15 cellular contexts compared by ENCODE assay signal in genomic region chr6:10355115-10355702, GRCh38. TPM values are rescaled to one million over a fixed set of nuclear protein-coding genes. Genes with fewer than 3 reads are reported as not detected.
DNase-seq lines count a peak whose midpoint lies in the region; ATAC-seq, FAIRE-seq and TF ChIP-seq lines count a peak whose summit lies in the region.
"Had no signal": no experiment of that assay in that cellular context is flagged by ENCODE, and none has a peak within 500 bp of the region (broad histone marks: within the 10 kb centered on the region; RNA-seq: fewer than 3 reads in every experiment).

No MANE protein-coding gene starts in this region.

- peak; percentile 2 for DNase-seq in activated CD4-positive, alpha-beta T cell treated with anti-CD3 and anti-CD28 coated beads for 48 hours
- no peak for DNase-seq in activated CD4-positive, alpha-beta T cell treated with anti-CD3 and anti-CD28 coated beads, Interleukin-2, amount 10 ng/mL, durations not matched to agents 24 days and 14 days
- DNase-seq in Panc1 (ENCODE audit: low read depth, low spot score) (no peak), H54 (ENCODE audit: insufficient read length, low spot score) (no peak), sciatic nerve (ENCODE audit: low spot score) (no peak)
- DNase-seq in stimulated activated effector memory CD8-positive, alpha-beta T cell treated with anti-CD3 and anti-CD28 coated beads, Interleukin-12 subunit alpha, Interleukin-12 subunit beta, amount 100 ng/mL, for 72 hours (ENCODE audit: low spot score in 2 of 2): no peak
- DNase-seq in activated CD4-positive, alpha-beta T cell treated with anti-CD3 and anti-CD28 coated beads for 4 hours: no peak
- DNase-seq: amniotic stem cell; effector memory CD8-positive, alpha-beta T cell; hypothalamus; NCI-H1694; PC-9; T-helper 2 cell; testis had no signal

- H3K27me3 Mint-ChIP-seq in activated CD4-positive, alpha-beta T cell treated with anti-CD3 and anti-CD28 coated beads, Interleukin-2, amount 10 ng/mL, durations not matched to agents 24 days and 14 days: no peaks in the 10 kb centered on the region

- no peak overlapping the region for H3K27ac Mint-ChIP-seq in activated CD4-positive, alpha-beta T cell treated with anti-CD3 and anti-CD28 coated beads, Interleukin-2, amount 10 ng/mL, durations not matched to agents 24 days and 14 days
- no peak overlapping the region for H3K27ac Mint-ChIP-seq in stimulated activated effector memory CD8-positive, alpha-beta T cell treated with anti-CD3 and anti-CD28 coated beads, Interleukin-12 subunit alpha, Interleukin-12 subunit beta, amount 100 ng/mL, for 72 hours
- H3K27ac Mint-ChIP-seq: effector memory CD8-positive, alpha-beta T cell had no signal

- H3K9me3 Mint-ChIP-seq in activated CD4-positive, alpha-beta T cell treated with anti-CD3 and anti-CD28 coated beads, Interleukin-2, amount 10 ng/mL, durations not matched to agents 24 days and 14 days: no peaks in the 10 kb centered on the region
- H3K9me3 Mint-ChIP-seq in stimulated activated effector memory CD8-positive, alpha-beta T cell treated with anti-CD3 and anti-CD28 coated beads, Interleukin-12 subunit alpha, Interleukin-12 subunit beta, amount 100 ng/mL, for 72 hours: no peaks in the 10 kb centered on the region

- no peak for TF ChIP-seq CTCF in HEK293 (tag by site-specific recombination; IDR thresholded peaks at IDR 0.05)
- no peak for TF ChIP-seq CTCF in Panc1 (IDR thresholded peaks at IDR 0.05)

- H3K4me3 ChIP-seq in HEK293 (ENCODE audit: low read depth, low read length) (no peak overlapping the region), Panc1 (ENCODE audit: low read depth in 2 of 2, low read length in 2 of 2) (peak overlapping the region in 1 of 2 experiments; percentile 4; a peak in 1 of 4 replicates)
- H3K4me3 ChIP-seq: PC-9, testis had no signal

- POLR2A ChIA-PET in HEK293 (lab: Yijun Ruan, JAX): no interaction called here
- POLR2A ChIA-PET in Panc1 (lab: Charles Lee): no interaction called here

- in situ Hi-C loops in Panc1 (cut with HindIII; ENCODE audit: low pct_unique_long_range_greater_than_20kb, low sequenced_read_pairs): no loop called here

- intact Hi-C loops in activated CD4-positive, alpha-beta T cell treated with anti-CD3 and anti-CD28 coated beads, Interleukin-2, amount 10 ng/mL, durations not matched to agents 24 days and 14 days (cut with micrococcal nuclease): no loop called here
- intact Hi-C loops in Panc1 (cut with micrococcal nuclease; ENCODE audit: unreplicated experiment): no loop called here
- intact Hi-C loops in sciatic nerve (cut with DNase I): no loop called here

- TF ChIP-seq POLR2A in H54 (IDR thresholded peaks at IDR 0.05; ENCODE audit: low read depth, low read length): no peak

- no peak overlapping the region for H3K4me3 Mint-ChIP-seq in activated CD4-positive, alpha-beta T cell treated with anti-CD3 and anti-CD28 coated beads, Interleukin-2, amount 10 ng/mL, durations not matched to agents 24 days and 14 days
- no peak overlapping the region for H3K4me3 Mint-ChIP-seq in stimulated activated effector memory CD8-positive, alpha-beta T cell treated with anti-CD3 and anti-CD28 coated beads, Interleukin-12 subunit alpha, Interleukin-12 subunit beta, amount 100 ng/mL, for 72 hours
- H3K4me3 Mint-ChIP-seq: effector memory CD8-positive, alpha-beta T cell had no signal

- CTCF ChIA-PET in HEK293 (lab: Yijun Ruan, JAX): interaction anchor here (0.6 kb wide), 1 partner anchor 1811 kb away, joined by 3 read pairs; no protein-coding TSS in a partner anchor
- CTCF ChIA-PET in Panc1 (lab: Charles Lee): no interaction called here

- H3K4me1 ChIP-seq in HEK293 (ENCODE audit: control insufficient read depth, insufficient read depth, low read length) (no peaks in the 10 kb centered on the region), Panc1 (ENCODE audit: control insufficient read depth, insufficient read depth, low read length) (peaks cover 4% of the 10 kb centered on the region)
- H3K4me1 ChIP-seq: testis had no signal

- no peaks in the 10 kb centered on the region for H3K36me3 ChIP-seq in HEK293 (ENCODE audit: control insufficient read depth in 2 of 2, insufficient read depth in 1 of 2, low read length in 2 of 2)
- H3K36me3 ChIP-seq in Panc1 (ENCODE audit: control insufficient read depth, insufficient read depth, low read length): no peaks in the 10 kb centered on the region

- H3K36me3 Mint-ChIP-seq in activated CD4-positive, alpha-beta T cell treated with anti-CD3 and anti-CD28 coated beads, Interleukin-2, amount 10 ng/mL, durations not matched to agents 24 days and 14 days (ENCODE audit: low read depth): no peaks in the 10 kb centered on the region
- no peaks in the 10 kb centered on the region for H3K36me3 Mint-ChIP-seq in stimulated activated effector memory CD8-positive, alpha-beta T cell treated with anti-CD3 and anti-CD28 coated beads, Interleukin-12 subunit alpha, Interleukin-12 subunit beta, amount 100 ng/mL, for 72 hours

- H3K27me3 ChIP-seq in Panc1 (ENCODE audit: control insufficient read depth, insufficient read depth, low read length): no peaks in the 10 kb centered on the region
- H3K27me3 ChIP-seq: testis had no signal

- ATAC-seq in Panc1 (peak; percentile 87), sciatic nerve (no peak)
- peak; percentile 22 for ATAC-seq in stimulated activated effector memory CD8-positive, alpha-beta T cell treated with anti-CD3 and anti-CD28 coated beads, Interleukin-12 subunit alpha, Interleukin-12 subunit beta, amount 100 ng/mL, for 72 hours
- ATAC-seq: effector memory CD8-positive, alpha-beta T cell had no signal

- no TSS peak for BruUV-seq in Panc1 (replicated peaks; lab: Mats Ljungman, UMichigan)

- H3K4me1 Mint-ChIP-seq in activated CD4-positive, alpha-beta T cell treated with anti-CD3 and anti-CD28 coated beads, Interleukin-2, amount 10 ng/mL, durations not matched to agents 24 days and 14 days: peaks cover 2% of the 10 kb centered on the region
- H3K4me1 Mint-ChIP-seq in stimulated activated effector memory CD8-positive, alpha-beta T cell treated with anti-CD3 and anti-CD28 coated beads, Interleukin-12 subunit alpha, Interleukin-12 subunit beta, amount 100 ng/mL, for 72 hours: no peaks in the 10 kb centered on the region

- H3K9me3 ChIP-seq in HEK293 (ENCODE audit: control insufficient read depth, insufficient read depth, low read depth, low read length) (no peaks in the 10 kb centered on the region), Panc1 (ENCODE audit: control insufficient read depth, insufficient read depth, low read depth, low read length) (no peaks in the 10 kb centered on the region)
- H3K9me3 ChIP-seq: testis had no signal

- no peak for FAIRE-seq in H54 (lab: Jason Lieb, UNC)

- no peak overlapping the region for H3K27ac ChIP-seq in HEK293 (ENCODE audit: extremely low read depth, low read depth, low read length)
- H3K27ac ChIP-seq in Panc1 (ENCODE audit: low read length): peak overlapping the region; percentile 37; the same call in 1 of the 2 replicates
- H3K27ac ChIP-seq: PC-9, testis had no signal

TF ChIP-seq in HEK293, 187 proteins besides CTCF, POLR2A, EP300 and RAD21:
- peak; percentile 88 for TF ChIP-seq ZNF10 (tag by site-specific recombination; IDR thresholded peaks at IDR 0.05)
- 0 out of 2 replicates have a peak, but pooled peaks have one; percentile 34 for TF ChIP-seq ZNF600 (tag by site-specific recombination; IDR thresholded peaks at IDR 0.05)
- no peak for TF ChIP-seq PRDM1 (tag by site-specific recombination; IDR thresholded peaks at IDR 0.05)
- peak; percentile 43; the same call in 1 of the 2 replicates for TF ChIP-seq EGR2 (tag by site-specific recombination; IDR thresholded peaks at IDR 0.05; ENCODE audit: low read depth)
- TF ChIP-seq ZNF23 (tag by site-specific recombination; IDR thresholded peaks at IDR 0.05; ENCODE audit: borderline replicate concordance): no peak
- TF ChIP-seq PRDM10 (tag by site-specific recombination; IDR thresholded peaks at IDR 0.05): peak; percentile 59
- peak; percentile 55 for TF ChIP-seq ZNF341 (tag by site-specific recombination; IDR thresholded peaks at IDR 0.05; ENCODE audit: low read depth)
- no peak for TF ChIP-seq ZNF157 (tag by site-specific recombination; IDR thresholded peaks at IDR 0.05)
- TF ChIP-seq ZFHX2 (tag by site-specific recombination; conservative IDR thresholded peaks at IDR 0.05): peak; percentile 57

RNA-seq across cellular contexts. Expression of gene TFAP2A, which starts 59.7 kb away (rescaled TPM):
- total RNA-seq in activated CD4-positive, alpha-beta T cell treated with anti-CD3 and anti-CD28 coated beads, Interleukin-2, amount 10 ng/mL, durations not matched to agents 24 days and 14 days: not detected in 2 replicates
- total RNA-seq in Panc1 (2021; ENCODE audit: unreplicated experiment): 83.9 TPM
- polyA plus RNA-seq in Panc1 (2012; ENCODE audit: insufficient read length): 95.0 TPM
- 1.6 TPM for total RNA-seq in sciatic nerve

Comparison
In these comparisons a context has a peak if more than half of its experiments do, and no peak if none do; other contexts are left out.
1. RNA of gene TFAP2A, which starts 59.7 kb away (total RNA-seq): 83.9 TPM in Panc1 (single experiment); 1.6 TPM in sciatic nerve (single experiment) and not detected in activated CD4-positive, alpha-beta T cell treated with anti-CD3 and anti-CD28 coated beads, Interleukin-2, amount 10 ng/mL, durations not matched to agents 24 days and 14 days; every median in the first group is over 10 times any median in the second.